In genomic region chr17:67836205-67836987, GRCh38 we compare ENCODE assay signal across 13 cellular contexts. TPM values are rescaled to one million over a fixed set of nuclear protein-coding genes. Genes with fewer than 3 reads are reported as not detected.
DNase-seq lines count a peak whose midpoint lies in the region; ATAC-seq, FAIRE-seq and TF ChIP-seq lines count a peak whose summit lies in the region.
"Had no signal": no experiment of that assay in that cellular context is flagged by ENCODE, and none has a peak within 500 bp of the region (broad histone marks: within the 10 kb centered on the region; RNA-seq: fewer than 3 reads in every experiment).

No MANE protein-coding gene starts in this region.

- TF ChIP-seq CTCF in CD4-positive, alpha-beta T cell (IDR thresholded peaks at IDR 0.05) = no peak
- TF ChIP-seq CTCF in HFFc6 (IDR thresholded peaks at IDR 0.05) = no peak
- no peak for TF ChIP-seq CTCF in GM12878 (IDR thresholded peaks at IDR 0.05 in 2 of 3, conservative IDR thresholded peaks at IDR 0.05 in 1 of 3; ENCODE audit: control insufficient read depth in 2 of 3, extremely low read depth in 1 of 3, insufficient read depth in 1 of 3, low read depth in 3 of 3, low read length in 3 of 3)
- TF ChIP-seq CTCF in nephron (IDR thresholded peaks at IDR 0.05; ENCODE audit: unreplicated experiment in 3 of 3) = no peak

- no peaks in the 10 kb centered on the region for H3K27me3 Mint-ChIP-seq in CD4-positive, alpha-beta T cell
- H3K27me3 Mint-ChIP-seq in HFFc6 (ENCODE audit: insufficient read depth) = no peaks in the 10 kb centered on the region
- H3K27me3 Mint-ChIP-seq in nephron (ENCODE audit: low read depth) = no peaks in the 10 kb centered on the region
- H3K27me3 Mint-ChIP-seq: naive B cell had no signal

- no peaks in the 10 kb centered on the region for H3K79me1 ChIP-seq in neuronal stem cell (ENCODE audit: low read depth, low read length)

- no peak for DNase-seq in CD4-positive, alpha-beta T cell
- DNase-seq in HFFc6 = peak; percentile 47
- no peak for DNase-seq in GM12878 (ENCODE audit: low read depth, low spot score)
- no peak for DNase-seq in neuronal stem cell (ENCODE audit: low spot score)
- no peak for DNase-seq in NCI-H1930 (lab: John Stamatoyannopoulos, UW)
- DNase-seq: activated CD4-positive, CD25-positive, alpha-beta regulatory T cell; DMS79; naive B cell; NCI-H2227 treated with DMSO at 0.1 percent for 48 hours; stimulated activated CD4-positive, alpha-beta T cell treated with anti-CD3 and anti-CD28 coated beads, Interleukin-4, amount 100 ng/mL, for 1 hour had no signal

- H3K14ac ChIP-seq in neuronal stem cell (ENCODE audit: low read length) = no peak overlapping the region

- H2AK5ac ChIP-seq in neuronal stem cell (ENCODE audit: low read depth, low read length) = no peak overlapping the region

- peak overlapping the region; percentile 2 for H3K27ac Mint-ChIP-seq in CD4-positive, alpha-beta T cell
- H3K27ac Mint-ChIP-seq in HFFc6 (peak overlapping the region; percentile 83), nephron (peak overlapping the region; percentile 56 to 81 (median 65))

- H4K91ac ChIP-seq in neuronal stem cell (ENCODE audit: low read depth, low read length, poor library complexity) = no peak overlapping the region

- no peak overlapping the region for H2BK5ac ChIP-seq in neuronal stem cell (ENCODE audit: low read length)

- H3K79me2 ChIP-seq in GM12878 (ENCODE audit: control insufficient read depth, insufficient read depth, low read length) = peaks cover 82% of the 10 kb centered on the region

- H4K8ac ChIP-seq in neuronal stem cell (ENCODE audit: low read depth, low read length) = no peak overlapping the region

- no peak for TF ChIP-seq RAD21 in GM12878 (IDR thresholded peaks at IDR 0.05; ENCODE audit: insufficient read depth, low read depth, low read length)

- H3K4me3 Mint-ChIP-seq in CD4-positive, alpha-beta T cell = peak overlapping the region; percentile 32
- H3K4me3 Mint-ChIP-seq in HFFc6 (peak overlapping the region; percentile 69), nephron (no peak overlapping the region)

- no peak overlapping the region for H3K4ac ChIP-seq in neuronal stem cell (ENCODE audit: low read length)

- H3K36me3 ChIP-seq in GM12878 (ENCODE audit: control insufficient read depth in 2 of 2, insufficient read depth in 2 of 2, low read length in 1 of 2) = no peaks in the 10 kb centered on the region
- peaks cover 0 to 19% of the 10 kb centered on the region in 2 donors for H3K36me3 ChIP-seq in neuronal stem cell (replicated peaks in 1 of 2; ENCODE audit: control insufficient read depth in 2 of 2, insufficient read depth in 2 of 2, low read length in 2 of 2)

- H3K23ac ChIP-seq in neuronal stem cell (ENCODE audit: low read depth, low read length, poor library complexity) = no peak overlapping the region

- no peak overlapping the region for H2BK120ac ChIP-seq in neuronal stem cell (ENCODE audit: low read depth, low read length)

- intact Hi-C loops in CD4-positive, alpha-beta T cell (cut with DNase I, micrococcal nuclease) = no loop called here
- intact Hi-C loops in GM12878 (cut with micrococcal nuclease; ENCODE audit: unreplicated experiment) = no loop called here

- CTCF ChIA-PET in CD4-positive, alpha-beta T cell (lab: Charles Lee) = no interaction called here
- CTCF ChIA-PET in GM12878 (lab: Yijun Ruan, JAX) = no interaction called here

- peaks cover 11% of the 10 kb centered on the region for H3K4me1 ChIP-seq in GM12878 (ENCODE audit: control insufficient read depth, insufficient read depth, low read length)
- peaks cover 0 to 1% of the 10 kb centered on the region in 2 donors for H3K4me1 ChIP-seq in neuronal stem cell (ENCODE audit: control insufficient read depth in 2 of 2, insufficient read depth in 1 of 2, low read depth in 1 of 2, low read length in 2 of 2)

- no peaks in the 10 kb centered on the region for H3K27me3 ChIP-seq in CD4-positive, alpha-beta T cell (ENCODE audit: control insufficient read depth, insufficient read depth, low read length)
- H3K27me3 ChIP-seq in GM12878 (replicated peaks in 1 of 2; ENCODE audit: control insufficient read depth in 2 of 2, insufficient read depth in 2 of 2, low read length in 1 of 2) (no peaks in the 10 kb centered on the region), neuronal stem cell (ENCODE audit: control insufficient read depth in 3 of 3, insufficient read depth in 3 of 3, low read depth in 1 of 3, low read length in 3 of 3) (no peaks in the 10 kb centered on the region)

- RAD21 ChIA-PET in GM12878 (lab: Charles Lee; ENCODE audit: unreplicated experiment) = interaction anchor here (0.9 kb wide), 1 partner anchor 37 kb away, joined by 3 read pairs; no protein-coding TSS in a partner anchor

- H3K4me1 Mint-ChIP-seq in CD4-positive, alpha-beta T cell (ENCODE audit: low read depth) = peaks cover 87% of the 10 kb centered on the region
- H3K4me1 Mint-ChIP-seq in HFFc6 (ENCODE audit: low read depth) (peaks cover 65% of the 10 kb centered on the region), nephron (peaks cover 26% of the 10 kb centered on the region)

- no peak for TF ChIP-seq EP300 in GM12878 (IDR thresholded peaks at IDR 0.05; ENCODE audit: borderline replicate concordance in 1 of 2, control insufficient read depth in 1 of 2, low read depth in 2 of 2, low read length in 2 of 2)

- no peaks in the 10 kb centered on the region for H4K20me1 ChIP-seq in GM12878 (ENCODE audit: control insufficient read depth, insufficient read depth)

- peak; percentile 85 for FAIRE-seq in GM12878 (lab: Jason Lieb, UNC)

- no peaks in the 10 kb centered on the region for H3K9me3 ChIP-seq in CD4-positive, alpha-beta T cell (ENCODE audit: control insufficient read depth, low read length)
- H3K9me3 ChIP-seq in GM12878 (replicated peaks; ENCODE audit: control insufficient read depth, insufficient read depth, low read length) = no peaks in the 10 kb centered on the region
- peaks cover 0 to 12% of the 10 kb centered on the region in 2 donors for H3K9me3 ChIP-seq in neuronal stem cell (replicated peaks in 1 of 2; ENCODE audit: control insufficient read depth in 2 of 2, insufficient read depth in 1 of 2, low read depth in 1 of 2, low read length in 2 of 2)

- H3K9ac ChIP-seq in GM12878 (ENCODE audit: control insufficient read depth, insufficient read depth, low read length) (no peak overlapping the region), neuronal stem cell (ENCODE audit: low read depth, low read length, poor library complexity) (no peak overlapping the region)

- peaks cover 9% of the 10 kb centered on the region for H3K36me3 Mint-ChIP-seq in CD4-positive, alpha-beta T cell (ENCODE audit: low read depth)
- H3K36me3 Mint-ChIP-seq in HFFc6 (ENCODE audit: low read depth) (peaks cover 6% of the 10 kb centered on the region; the same call in 1 of the 2 replicates), nephron (ENCODE audit: low read depth) (peaks cover 21% of the 10 kb centered on the region)

- H3K4me2 ChIP-seq in GM12878 (ENCODE audit: control insufficient read depth, insufficient read depth) (peak overlapping the region; percentile 50), neuronal stem cell (ENCODE audit: insufficient read depth, low read length, poor library complexity, severe bottlenecking) (no peak overlapping the region)

- H2BK15ac ChIP-seq in neuronal stem cell (ENCODE audit: low read length) = no peak overlapping the region

- 29% methylated on average over 4 of the region's 4 CpGs for WGBS in GM12878 (ENCODE audit: insufficient coverage, insufficient replicate concordance, low lambda C conversion rate, missing lambda C conversion rate)
- WGBS in neuronal stem cell (ENCODE audit: extremely low coverage in 2 of 2, insufficient read length in 2 of 2, insufficient replicate concordance in 1 of 2), 2 donors = no CpG with 5 or more reads among the region's 4 CpGs

- no peak for TF ChIP-seq POLR2A in GM12878 (IDR thresholded peaks at IDR 0.05; ENCODE audit: low read depth, low read length)

- H2BK12ac ChIP-seq in neuronal stem cell (ENCODE audit: low read length) = no peak overlapping the region

- ATAC-seq in CD4-positive, alpha-beta T cell (ENCODE audit: poor library complexity) = no peak
- peak; percentile 59 for ATAC-seq in GM12878
- ATAC-seq in HG02759 (IDR thresholded peaks at IDR 0.05; ENCODE audit: unreplicated experiment) = no peak

- in situ Hi-C loops in GM12878 (cut with MboI) = no loop called here

- SMC1A ChIA-PET in GM12878 (lab: Charles Lee; ENCODE audit: uncharacterized antibody, unreplicated experiment) = interaction anchor here (1.0 to 1.3 kb wide), 3 partner anchors 20 to 49 kb away, joined by 3 read pairs; no protein-coding TSS in a partner anchor

- BruUV-seq in GM12878 (replicated peaks; lab: Mats Ljungman, UMichigan) = no TSS peak

- no peak overlapping the region for H3K18ac ChIP-seq in neuronal stem cell (ENCODE audit: low read length)

- H2AFZ ChIP-seq in GM12878 (ENCODE audit: control insufficient read depth, low read depth, low read length) (no peak overlapping the region), neuronal stem cell (ENCODE audit: low read length) (no peak overlapping the region)

- H3K4me3 ChIP-seq in GM12878 (no peak overlapping the region), neuronal stem cell (ENCODE audit: low read length in 2 of 2) (no peak overlapping the region)

- no peak overlapping the region for H3K27ac ChIP-seq in CD4-positive, alpha-beta T cell (ENCODE audit: low read depth, low read length)
- H3K27ac ChIP-seq in GM12878 (ENCODE audit: control insufficient read depth, insufficient read depth) (peak overlapping the region; percentile 21; the same call in 1 of the 2 replicates), neuronal stem cell (replicated peaks; ENCODE audit: low read length) (no peak overlapping the region)
- H3K27ac ChIP-seq: RWPE1 had no signal

- POLR2A ChIA-PET in CD4-positive, alpha-beta T cell (lab: Charles Lee) = no interaction called here
- POLR2A ChIA-PET in GM12878 (lab: Charles Lee) = interaction anchor here (0.6 to 1.1 kb wide), 2 partner anchors 12 to 250 kb away, joined by 3 to 4 read pairs; no protein-coding TSS in a partner anchor

- H3K9me3 Mint-ChIP-seq in CD4-positive, alpha-beta T cell = no peaks in the 10 kb centered on the region
- H3K9me3 Mint-ChIP-seq in HFFc6 (no peaks in the 10 kb centered on the region), nephron (no peaks in the 10 kb centered on the region)
- H3K9me3 Mint-ChIP-seq: naive B cell had no signal

RNA-seq across cellular contexts. Expression of gene BPTF, which starts 11.1 kb away (rescaled TPM):
- total RNA-seq in CD4-positive, alpha-beta T cell = 100 to 1,000 TPM; 117 to 125 TPM
- 10 to 100 TPM; 55.4 to 60.3 (median 56.9) TPM for total RNA-seq in HFFc6 (2021; fragmentation: NEBNext Ultra II Directional; extraction: Animal tissue kit (Norgen Biotek cat#: 25700))
- total RNA-seq in GM12878 (2013; cell fraction: nucleolus; rRNA removed) = 404 and 430 TPM in 2 replicates
- 47.9 and 49.9 TPM in 2 replicates for total RNA-seq in GM12878 (2014; rRNA removed)
- 62.3 and 67.1 TPM in 2 replicates for total RNA-seq in GM12878 (2014; rRNA removed; fragmentation: Illumina TruSeq; extraction: Trizol)
- 69.1 and 75.6 TPM in 2 replicates for total RNA-seq in GM12878 (2021)
- polyA plus RNA-seq in GM12878 (2011; ENCODE audit: low read depth) = 31.5 TPM
- polyA plus RNA-seq in GM12878 (2011; rRNA removed) = 63.2 and 78.3 TPM in 2 replicates
- polyA plus RNA-seq in GM12878 (2011; cell fraction: cytosol; rRNA removed) = 45.7 and 47.4 TPM in 2 replicates
- 74.9 and 87.1 TPM in 2 replicates for polyA plus RNA-seq in GM12878 (2011; cell fraction: nucleus; rRNA removed)
- 44.1 and 50.9 TPM in 2 replicates for polyA plus RNA-seq in GM12878 (2012)
- 72.6 and 74.0 TPM in 2 replicates for polyA plus RNA-seq in GM12878 (2014; fragmentation: Illumina TruSeq; extraction: Trizol)
- polyA plus RNA-seq in GM12878 (2014; fragmentation: Nextera tagmentation; extraction: Ambion mirVana) = 10 to 100 TPM; 32.9 to 39.7 TPM
- polyA plus RNA-seq in GM12878 (2014; rRNA removed) = 38.2 and 43.5 TPM in 2 replicates
- 10 to 100 TPM; 19.4 to 22.9 TPM for polyA plus RNA-seq in GM12878 (2016; fragmentation: Nextera tagmentation; extraction: Ambion mirVana)
- 130 and 227 TPM in 2 replicates for polyA minus RNA-seq in GM12878 (2011; rRNA and poly(A)+ RNA removed)
- 43.3 and 51.4 TPM in 2 replicates for polyA minus RNA-seq in GM12878 (2011; cell fraction: cytosol; rRNA and poly(A)+ RNA removed)
- 52.3 and 86.8 TPM in 2 replicates for polyA minus RNA-seq in GM12878 (2011; cell fraction: nucleus; rRNA and poly(A)+ RNA removed)
- polyA plus RNA-seq in neuronal stem cell (2013, experiment 1 of 2) = 106 TPM
- polyA plus RNA-seq in neuronal stem cell (2013, experiment 2 of 2) = 109 TPM

Comparison
In these comparisons a context has a peak if more than half of its experiments do, and no peak if none do; other contexts are left out.
1. H3K27ac Mint-ChIP-seq: peak in every context shown above with its lines; median percentile 83 in HFFc6; 65 in nephron; 2 in CD4-positive, alpha-beta T cell.
2. H3K4me3 Mint-ChIP-seq: peak in CD4-positive, alpha-beta T cell (single experiment) and HFFc6 (single experiment); none in nephron (0 of 3).